In genomic region chr4:8333726-8334460, GRCh38 we compare ENCODE assay signal across 28 cellular contexts.
"Had no signal": no experiment of that assay in that cellular context is flagged by ENCODE, and none has a peak within 500 bp of the region (broad histone marks: within the 10 kb centered on the region; RNA-seq: fewer than 3 reads in every experiment).

No MANE protein-coding gene starts in this region.

- H3K27ac Mint-ChIP-seq: activated CD4-positive, alpha-beta T cell treated with anti-CD3 and anti-CD28 coated beads, Interleukin-2, amount 10 ng/mL, durations not matched to agents 7 days and 5 days; activated naive CD4-positive, alpha-beta T cell treated with anti-CD3 and anti-CD28 coated beads for 36 hours; activated naive CD8-positive, alpha-beta T cell treated with anti-CD3 and anti-CD28 coated beads for 36 hours; activated T-cell treated with anti-CD3 and anti-CD28 coated beads, Interleukin-2, amount 50 U/mL, for 72 hours; effector memory CD8-positive, alpha-beta T cell; immature natural killer cell; naive B cell; nephron progenitor cell had no signal

- ATAC-seq: activated T-cell treated with anti-CD3 and anti-CD28 coated beads, Interleukin-2, amount 50 U/mL, for 72 hours; body of pancreas; effector memory CD8-positive, alpha-beta T cell; esophagus mucosa; heart left ventricle had no signal

- H3K4me3 ChIP-seq: adrenal gland, body of pancreas, heart left ventricle, left ventricle myocardium inferior, ovary, prostate gland, smooth muscle cell, transverse colon, uterus had no signal

- DNase-seq: activated CD4-positive, alpha-beta T cell treated with anti-CD3 and anti-CD28 coated beads for 1 hour; activated CD4-positive, alpha-beta T cell treated with anti-CD3 and anti-CD28 coated beads, Interleukin-2, amount 10 ng/mL, durations not matched to agents 7 days and 5 days; activated naive CD4-positive, alpha-beta T cell treated with anti-CD3 and anti-CD28 coated beads for 36 hours; activated naive CD8-positive, alpha-beta T cell treated with anti-CD3 and anti-CD28 coated beads for 36 hours; activated T-cell treated with anti-CD3 and anti-CD28 coated beads for 4 hours; activated T-cell treated with anti-CD3 and anti-CD28 coated beads, Interleukin-2, amount 50 U/mL, for 72 hours; adrenal gland; body of pancreas; cortex of kidney; effector memory CD8-positive, alpha-beta T cell; foreskin fibroblast; hypothalamus; immature natural killer cell; left ventricle myocardium inferior; naive B cell; nephron progenitor cell; retina; stimulated activated CD4-positive, alpha-beta T cell treated with anti-CD3 and anti-CD28 coated beads, Interleukin-15, amount 100 ng/mL, for 24 hours; stimulated activated CD4-positive, alpha-beta T cell treated with anti-CD3 and anti-CD28 coated beads, Interleukin-2, amount 100 ng/mL, for 24 hours; stimulated activated naive CD4-positive, alpha-beta T cell; T-helper 2 cell had no signal

- H3K4me1 Mint-ChIP-seq: activated CD4-positive, alpha-beta T cell treated with anti-CD3 and anti-CD28 coated beads, Interleukin-2, amount 10 ng/mL, durations not matched to agents 7 days and 5 days; activated naive CD8-positive, alpha-beta T cell treated with anti-CD3 and anti-CD28 coated beads for 36 hours; immature natural killer cell; naive B cell; nephron progenitor cell had no signal

- H3K4me3 Mint-ChIP-seq: activated CD4-positive, alpha-beta T cell treated with anti-CD3 and anti-CD28 coated beads, Interleukin-2, amount 10 ng/mL, durations not matched to agents 7 days and 5 days; activated naive CD4-positive, alpha-beta T cell treated with anti-CD3 and anti-CD28 coated beads for 36 hours; activated naive CD8-positive, alpha-beta T cell treated with anti-CD3 and anti-CD28 coated beads for 36 hours; activated T-cell treated with anti-CD3 and anti-CD28 coated beads, Interleukin-2, amount 50 U/mL, for 72 hours; effector memory CD8-positive, alpha-beta T cell; immature natural killer cell; naive B cell; nephron progenitor cell had no signal

- H3K36me3 Mint-ChIP-seq: activated naive CD8-positive, alpha-beta T cell treated with anti-CD3 and anti-CD28 coated beads for 36 hours; immature natural killer cell had no signal

- H3K9me3 ChIP-seq: adrenal gland, body of pancreas, left ventricle myocardium inferior, ovary, prostate gland, transverse colon, uterus had no signal

- H3K27me3 Mint-ChIP-seq: activated CD4-positive, alpha-beta T cell treated with anti-CD3 and anti-CD28 coated beads, Interleukin-2, amount 10 ng/mL, durations not matched to agents 7 days and 5 days; activated naive CD8-positive, alpha-beta T cell treated with anti-CD3 and anti-CD28 coated beads for 36 hours had no signal

- H3K4me2 ChIP-seq: smooth muscle cell had no signal

- H3K27me3 ChIP-seq: adrenal gland, body of pancreas, heart left ventricle, ovary, transverse colon, uterus had no signal

- H3K36me3 ChIP-seq: adrenal gland, heart left ventricle, left ventricle myocardium inferior, ovary, prostate gland, transverse colon, uterus had no signal

- H3K27ac ChIP-seq: adrenal gland, body of pancreas, heart left ventricle, left ventricle myocardium inferior, ovary, prostate gland, transverse colon, uterus had no signal
